In the genomic region with DNA sequence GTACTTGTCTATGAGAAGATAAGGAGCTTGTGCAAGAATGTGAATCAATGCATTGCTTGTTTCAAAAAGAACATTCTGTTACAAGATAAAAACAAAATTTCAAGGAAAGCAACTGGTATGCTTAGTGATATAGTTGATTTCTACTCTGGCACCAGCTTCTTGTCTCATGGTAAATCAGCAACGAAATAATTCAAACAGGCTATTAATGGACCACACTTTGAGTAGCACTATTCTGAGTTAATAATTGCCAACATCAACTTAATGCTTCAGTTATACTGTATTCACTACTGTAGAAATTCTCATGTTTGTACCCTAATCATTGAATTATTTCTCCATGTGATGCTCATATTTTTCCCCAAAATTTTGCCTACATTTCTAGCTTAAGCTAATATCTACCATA, we compare ENCODE assay signal across 19 cellular contexts.
DNase-seq lines count a peak whose midpoint lies in the region; ATAC-seq and TF ChIP-seq lines count a peak whose summit lies in the region.
"Had no signal": no experiment of that assay in that cellular context is flagged by ENCODE, and none has a peak within 500 bp of the region (broad histone marks: within the 10 kb centered on the region; RNA-seq: fewer than 3 reads in every experiment).

No MANE protein-coding gene starts in this region.

- H3K4me3 ChIP-seq in choroid plexus epithelial cell (ENCODE audit: low read depth, low read length): no peak overlapping the region
- H3K4me3 ChIP-seq: BLaER1 had no signal

- peak; percentile 7 for DNase-seq in choroid plexus epithelial cell (ENCODE audit: low read depth)
- no peak for DNase-seq in progenitor cell of endocrine pancreas (ENCODE audit: low spot score, unreplicated experiment)
- no peak for DNase-seq in stimulated activated naive CD4-positive, alpha-beta T cell (lab: John Stamatoyannopoulos, UW)
- no peak for DNase-seq in natural killer cell
- DNase-seq: 8988T; ACHN; BE2C; C1 segment of cervical spinal cord; CD4-positive, alpha-beta memory T cell; CD4-positive, CD25-positive, alpha-beta regulatory T cell; CD8-positive, alpha-beta memory T cell; COR-L47; DMS 273 treated with DMSO at 0.1 percent for 48 hours; DMS153; DMS79 treated with DMSO at 0.1 percent for 48 hours; GF-D8 had no signal

- peak overlapping the region; percentile 75 to 86 (median 81) for H3K27ac Mint-ChIP-seq in nephron
- no peak overlapping the region for H3K27ac Mint-ChIP-seq in progenitor cell of endocrine pancreas
- H3K27ac Mint-ChIP-seq in natural killer cell: no peak overlapping the region
- H3K27ac Mint-ChIP-seq: CD14-positive monocyte; CD4-positive, alpha-beta memory T cell; CD4-positive, CD25-positive, alpha-beta regulatory T cell; CD8-positive, alpha-beta memory T cell had no signal

- H3K9me3 Mint-ChIP-seq in nephron (peaks cover 2% of the 10 kb centered on the region), progenitor cell of endocrine pancreas (ENCODE audit: low read depth) (no peaks in the 10 kb centered on the region), natural killer cell (peaks cover 0 to 7% of the 10 kb centered on the region in 2 donors)

- H3K27me3 Mint-ChIP-seq in nephron (ENCODE audit: low read depth): no peaks in the 10 kb centered on the region
- no peaks in the 10 kb centered on the region for H3K27me3 Mint-ChIP-seq in progenitor cell of endocrine pancreas
- no peaks in the 10 kb centered on the region for H3K27me3 Mint-ChIP-seq in natural killer cell (ENCODE audit: low read depth in 2 of 2)
- H3K27me3 Mint-ChIP-seq: CD4-positive, alpha-beta memory T cell; CD4-positive, CD25-positive, alpha-beta regulatory T cell; CD8-positive, alpha-beta memory T cell had no signal

- no peaks in the 10 kb centered on the region for H3K4me1 Mint-ChIP-seq in nephron
- H3K4me1 Mint-ChIP-seq in progenitor cell of endocrine pancreas (ENCODE audit: low read depth): no peaks in the 10 kb centered on the region
- no peaks in the 10 kb centered on the region for H3K4me1 Mint-ChIP-seq in natural killer cell
- H3K4me1 Mint-ChIP-seq: CD14-positive monocyte; CD4-positive, alpha-beta memory T cell; CD4-positive, CD25-positive, alpha-beta regulatory T cell; CD8-positive, alpha-beta memory T cell had no signal

- TF ChIP-seq CTCF in choroid plexus epithelial cell (conservative IDR thresholded peaks at IDR 0.05; ENCODE audit: low read depth, low read length) (no peak), nephron (IDR thresholded peaks at IDR 0.05; ENCODE audit: unreplicated experiment in 3 of 3) (no peak), progenitor cell of endocrine pancreas (IDR thresholded peaks at IDR 0.05; ENCODE audit: unreplicated experiment) (no peak), natural killer cell (IDR thresholded peaks at IDR 0.05) (no peak)

- H3K4me3 Mint-ChIP-seq in nephron (no peak overlapping the region), progenitor cell of endocrine pancreas (ENCODE audit: low read depth) (no peak overlapping the region), natural killer cell (no peak overlapping the region)
- H3K4me3 Mint-ChIP-seq: CD14-positive monocyte; CD4-positive, alpha-beta memory T cell; CD8-positive, alpha-beta memory T cell had no signal

- no peak for ATAC-seq in natural killer cell

- H3K36me3 Mint-ChIP-seq in nephron (ENCODE audit: low read depth) (no peaks in the 10 kb centered on the region), progenitor cell of endocrine pancreas (ENCODE audit: insufficient read depth) (no peaks in the 10 kb centered on the region), natural killer cell (no peaks in the 10 kb centered on the region)
- H3K36me3 Mint-ChIP-seq: CD14-positive monocyte; CD4-positive, alpha-beta memory T cell; CD4-positive, CD25-positive, alpha-beta regulatory T cell; CD8-positive, alpha-beta memory T cell had no signal

- intact Hi-C loops in natural killer cell (cut with micrococcal nuclease): no loop called here

Comparison
In these comparisons a context has a peak if more than half of its experiments do, and no peak if none do; other contexts are left out.
1. H3K27ac Mint-ChIP-seq: peak in nephron (3 of 3); none in progenitor cell of endocrine pancreas (single experiment) and natural killer cell (0 of 2).